25 cellular contexts compared by ENCODE assay signal in the genomic region with DNA sequence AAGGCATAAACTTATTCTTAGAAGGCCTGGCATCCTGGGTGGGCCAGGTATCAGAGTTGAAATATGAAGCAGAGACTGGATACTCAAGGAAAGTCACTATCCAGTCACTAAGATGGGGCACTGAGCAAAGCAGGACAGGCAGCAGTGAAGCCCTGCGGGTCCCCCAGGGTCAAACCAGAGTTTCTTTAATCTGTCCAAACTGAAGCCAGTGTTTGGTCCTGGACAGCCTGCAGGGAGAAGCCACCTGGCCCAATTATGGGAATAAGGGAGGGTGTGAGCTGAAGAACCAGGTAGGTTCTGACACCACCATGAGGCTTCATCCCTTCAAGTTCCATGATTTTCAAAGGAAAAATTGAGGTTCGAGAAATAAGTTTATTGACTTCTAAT.
"Had no signal": no experiment of that assay in that cellular context is flagged by ENCODE, and none has a peak within 500 bp of the region (broad histone marks: within the 10 kb centered on the region; RNA-seq: fewer than 3 reads in every experiment).

No MANE protein-coding gene starts in this region.

- H3K36me3 ChIP-seq: brain microvascular endothelial cell, cardiac muscle cell had no signal

- DNase-seq: activated CD4-positive, alpha-beta memory T cell treated with anti-CD3 and anti-CD28 coated beads for 36 hours; activated CD4-positive, alpha-beta T cell treated with anti-CD3 and anti-CD28 coated beads, Interleukin-2, amount 10 ng/mL, durations not matched to agents 7 days and 5 days; activated CD4-positive, CD25-positive, alpha-beta regulatory T cell; activated CD8-positive, alpha-beta memory T cell treated with anti-CD3 and anti-CD28 coated beads for 24 hours; activated gamma-delta T cell; activated naive CD4-positive, alpha-beta T cell treated with anti-CD3 and anti-CD28 coated beads for 36 hours; activated T-cell treated with anti-CD3 and anti-CD28 coated beads, Interleukin-2, amount 50 U/mL, for 48 hours; KG1; NCI-H1092; NCI-H1417; NCI-H226; NCI-H526 treated with DMSO at 0.1 percent for 48 hours; NK-92 treated with Interleukin-12 subunit alpha and Interleukin-12 subunit beta, amount 100 ng/mL, for 24 hours; RPMI8226; T-cell; T-helper 2 cell; T1000 had no signal

- H3K4me3 Mint-ChIP-seq: activated CD4-positive, alpha-beta memory T cell treated with anti-CD3 and anti-CD28 coated beads for 36 hours; activated CD4-positive, alpha-beta T cell treated with anti-CD3 and anti-CD28 coated beads, Interleukin-2, amount 10 ng/mL, durations not matched to agents 7 days and 5 days; activated naive CD4-positive, alpha-beta T cell treated with anti-CD3 and anti-CD28 coated beads for 36 hours; activated naive CD8-positive, alpha-beta T cell; activated T-helper 17 cell treated with anti-CD3 and anti-CD28 coated beads, Interleukin-2, amount 50 U/mL, for 72 hours; T-cell had no signal

- H3K27ac ChIP-seq: brain microvascular endothelial cell, cardiac muscle cell, SK-N-MC, VCaP had no signal

- H3K27ac Mint-ChIP-seq: activated CD4-positive, alpha-beta memory T cell treated with anti-CD3 and anti-CD28 coated beads for 36 hours; activated CD4-positive, alpha-beta T cell treated with anti-CD3 and anti-CD28 coated beads, Interleukin-2, amount 10 ng/mL, durations not matched to agents 7 days and 5 days; activated naive CD4-positive, alpha-beta T cell treated with anti-CD3 and anti-CD28 coated beads for 36 hours; activated naive CD8-positive, alpha-beta T cell; T-cell had no signal

- H3K4me3 ChIP-seq: cardiac muscle cell, SK-N-MC had no signal

- H3K36me3 Mint-ChIP-seq: activated CD4-positive, alpha-beta memory T cell treated with anti-CD3 and anti-CD28 coated beads for 36 hours; activated naive CD8-positive, alpha-beta T cell; T-cell had no signal

- ATAC-seq: activated T-helper 17 cell treated with anti-CD3 and anti-CD28 coated beads, Interleukin-2, amount 50 U/mL, for 72 hours; Panc1; Right ventricle myocardium inferior; T-cell had no signal

- H3K9me3 Mint-ChIP-seq: activated CD4-positive, alpha-beta memory T cell treated with anti-CD3 and anti-CD28 coated beads for 36 hours; activated CD4-positive, alpha-beta T cell treated with anti-CD3 and anti-CD28 coated beads, Interleukin-2, amount 10 ng/mL, durations not matched to agents 7 days and 5 days; activated naive CD4-positive, alpha-beta T cell treated with anti-CD3 and anti-CD28 coated beads for 36 hours; activated T-helper 17 cell treated with anti-CD3 and anti-CD28 coated beads, Interleukin-2, amount 50 U/mL, for 72 hours; T-cell had no signal

- H3K27me3 ChIP-seq: brain microvascular endothelial cell, cardiac muscle cell had no signal

- H3K27me3 Mint-ChIP-seq: activated CD4-positive, alpha-beta memory T cell treated with anti-CD3 and anti-CD28 coated beads for 36 hours; activated CD4-positive, alpha-beta T cell treated with anti-CD3 and anti-CD28 coated beads, Interleukin-2, amount 10 ng/mL, durations not matched to agents 7 days and 5 days; activated naive CD8-positive, alpha-beta T cell; activated T-helper 17 cell treated with anti-CD3 and anti-CD28 coated beads, Interleukin-2, amount 50 U/mL, for 72 hours; T-cell had no signal
